1 cellular context compared by ENCODE assay signal in genomic region chr13:52809310-52809769, GRCh38.
A peak's percentile ranks its signal among the peaks of the same experiment; 100 is the strongest.
TF ChIP-seq lines count a peak whose summit lies in the region.

No MANE protein-coding gene starts in this region.

TF ChIP-seq in HepG2, 621 proteins besides CTCF, POLR2A, EP300 and RAD21 (continued from another document and continues in another):
- TF ChIP-seq ZNF143 (CRISPR knock-in tag; IDR thresholded peaks at IDR 0.05) = no peak
- TF ChIP-seq ZNF274 (CRISPR knock-in tag; IDR thresholded peaks at IDR 0.05) = no peak
- TF ChIP-seq, protein P1, sequence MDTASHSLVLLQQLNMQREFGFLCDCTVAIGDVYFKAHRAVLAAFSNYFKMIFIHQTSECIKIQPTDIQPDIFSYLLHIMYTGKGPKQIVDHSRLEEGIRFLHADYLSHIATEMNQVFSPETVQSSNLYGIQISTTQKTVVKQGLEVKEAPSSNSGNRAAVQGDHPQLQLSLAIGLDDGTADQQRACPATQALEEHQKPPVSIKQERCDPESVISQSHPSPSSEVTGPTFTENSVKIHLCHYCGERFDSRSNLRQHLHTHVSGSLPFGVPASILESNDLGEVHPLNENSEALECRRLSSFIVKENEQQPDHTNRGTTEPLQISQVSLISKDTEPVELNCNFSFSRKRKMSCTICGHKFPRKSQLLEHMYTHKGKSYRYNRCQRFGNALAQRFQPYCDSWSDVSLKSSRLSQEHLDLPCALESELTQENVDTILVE (CRISPR knock-in tag; IDR thresholded peaks at IDR 0.05) = no peak
- no peak for TF ChIP-seq ZNF891 (CRISPR knock-in tag; IDR thresholded peaks at IDR 0.05)
- TF ChIP-seq ELF3 (CRISPR knock-in tag; IDR thresholded peaks at IDR 0.05) = peak; percentile 26; the same call in 1 of the 2 replicates
- TF ChIP-seq MAF1 (CRISPR knock-in tag; IDR thresholded peaks at IDR 0.05; ENCODE audit: borderline replicate concordance) = no peak
- 0 out of 2 replicates have a peak, but pooled peaks have one; percentile 24 for TF ChIP-seq FOXP4 (CRISPR knock-in tag; IDR thresholded peaks at IDR 0.05)
- TF ChIP-seq SALL2 (CRISPR knock-in tag; IDR thresholded peaks at IDR 0.05) = no peak
- TF ChIP-seq ZSCAN31 (CRISPR knock-in tag; IDR thresholded peaks at IDR 0.05; ENCODE audit: low read depth) = no peak
- TF ChIP-seq, protein P2, sequence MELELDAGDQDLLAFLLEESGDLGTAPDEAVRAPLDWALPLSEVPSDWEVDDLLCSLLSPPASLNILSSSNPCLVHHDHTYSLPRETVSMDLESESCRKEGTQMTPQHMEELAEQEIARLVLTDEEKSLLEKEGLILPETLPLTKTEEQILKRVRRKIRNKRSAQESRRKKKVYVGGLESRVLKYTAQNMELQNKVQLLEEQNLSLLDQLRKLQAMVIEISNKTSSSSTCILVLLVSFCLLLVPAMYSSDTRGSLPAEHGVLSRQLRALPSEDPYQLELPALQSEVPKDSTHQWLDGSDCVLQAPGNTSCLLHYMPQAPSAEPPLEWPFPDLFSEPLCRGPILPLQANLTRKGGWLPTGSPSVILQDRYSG (CRISPR knock-in tag; IDR thresholded peaks at IDR 0.05) = no peak
- TF ChIP-seq ZNF329 (CRISPR knock-in tag; IDR thresholded peaks at IDR 0.05; ENCODE audit: low read depth) = no peak
- no peak for TF ChIP-seq ETV6 (CRISPR knock-in tag; conservative IDR thresholded peaks at IDR 0.05)
- no peak for TF ChIP-seq SNAPC5 (CRISPR knock-in tag; IDR thresholded peaks at IDR 0.05; ENCODE audit: borderline replicate concordance)
- no peak for TF ChIP-seq ATF7 (IDR thresholded peaks at IDR 0.05)
- TF ChIP-seq ATF7 (CRISPR knock-in tag; IDR thresholded peaks at IDR 0.05) = no peak
- no peak for TF ChIP-seq CBFB (CRISPR knock-in tag; IDR thresholded peaks at IDR 0.05)
- no peak for TF ChIP-seq ZNF446 (CRISPR knock-in tag; IDR thresholded peaks at IDR 0.05)
- no peak for TF ChIP-seq ZNF549 (CRISPR knock-in tag; IDR thresholded peaks at IDR 0.05)
- no peak for TF ChIP-seq CREM (IDR thresholded peaks at IDR 0.05)
- no peak for TF ChIP-seq CREM (CRISPR knock-in tag; IDR thresholded peaks at IDR 0.05)
- peak; percentile 15; the same call in 1 of the 2 replicates for TF ChIP-seq ARID3A (IDR thresholded peaks at IDR 0.05; ENCODE audit: low read depth, low read length)
- TF ChIP-seq MTA3 (CRISPR knock-in tag; IDR thresholded peaks at IDR 0.05) = no peak
- TF ChIP-seq ZNF337 (CRISPR knock-in tag; IDR thresholded peaks at IDR 0.05; ENCODE audit: borderline replicate concordance, low read depth) = no peak
- TF ChIP-seq KLF11 (CRISPR knock-in tag; IDR thresholded peaks at IDR 0.05) = no peak
- TF ChIP-seq MEIS2 (CRISPR knock-in tag; IDR thresholded peaks at IDR 0.05) = no peak
- TF ChIP-seq ZEB1 (IDR thresholded peaks at IDR 0.05; ENCODE audit: insufficient replicate concordance, low read depth) = no peak
- no peak for TF ChIP-seq ZNF577 (CRISPR knock-in tag; IDR thresholded peaks at IDR 0.05; ENCODE audit: borderline replicate concordance, low read depth)
- TF ChIP-seq ONECUT2 (CRISPR knock-in tag; IDR thresholded peaks at IDR 0.05) = no peak
- no peak for TF ChIP-seq ZSCAN25 (CRISPR knock-in tag; IDR thresholded peaks at IDR 0.05)
- TF ChIP-seq NFE2L1 (CRISPR knock-in tag; IDR thresholded peaks at IDR 0.05; ENCODE audit: borderline replicate concordance) = no peak
- no peak for TF ChIP-seq ZNF296 (CRISPR knock-in tag; conservative IDR thresholded peaks at IDR 0.05)
- TF ChIP-seq HMGXB4 (CRISPR knock-in tag; IDR thresholded peaks at IDR 0.05; ENCODE audit: borderline replicate concordance in 1 of 2, low read depth in 1 of 2) = peak in 1 of 2 experiments; percentile 30; a peak in 1 of 4 replicates
- TF ChIP-seq ZNF263 (CRISPR knock-in tag; IDR thresholded peaks at IDR 0.05) = no peak
- TF ChIP-seq ZNF543 (CRISPR knock-in tag; IDR thresholded peaks at IDR 0.05) = no peak
- TF ChIP-seq ZNF569 (CRISPR knock-in tag; IDR thresholded peaks at IDR 0.05; ENCODE audit: borderline replicate concordance) = no peak
- TF ChIP-seq, protein P3, sequence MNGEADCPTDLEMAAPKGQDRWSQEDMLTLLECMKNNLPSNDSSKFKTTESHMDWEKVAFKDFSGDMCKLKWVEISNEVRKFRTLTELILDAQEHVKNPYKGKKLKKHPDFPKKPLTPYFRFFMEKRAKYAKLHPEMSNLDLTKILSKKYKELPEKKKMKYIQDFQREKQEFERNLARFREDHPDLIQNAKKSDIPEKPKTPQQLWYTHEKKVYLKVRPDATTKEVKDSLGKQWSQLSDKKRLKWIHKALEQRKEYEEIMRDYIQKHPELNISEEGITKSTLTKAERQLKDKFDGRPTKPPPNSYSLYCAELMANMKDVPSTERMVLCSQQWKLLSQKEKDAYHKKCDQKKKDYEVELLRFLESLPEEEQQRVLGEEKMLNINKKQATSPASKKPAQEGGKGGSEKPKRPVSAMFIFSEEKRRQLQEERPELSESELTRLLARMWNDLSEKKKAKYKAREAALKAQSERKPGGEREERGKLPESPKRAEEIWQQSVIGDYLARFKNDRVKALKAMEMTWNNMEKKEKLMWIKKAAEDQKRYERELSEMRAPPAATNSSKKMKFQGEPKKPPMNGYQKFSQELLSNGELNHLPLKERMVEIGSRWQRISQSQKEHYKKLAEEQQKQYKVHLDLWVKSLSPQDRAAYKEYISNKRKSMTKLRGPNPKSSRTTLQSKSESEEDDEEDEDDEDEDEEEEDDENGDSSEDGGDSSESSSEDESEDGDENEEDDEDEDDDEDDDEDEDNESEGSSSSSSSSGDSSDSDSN (CRISPR knock-in tag; IDR thresholded peaks at IDR 0.05) = no peak
- no peak for TF ChIP-seq ZC3H4 (CRISPR knock-in tag; IDR thresholded peaks at IDR 0.05; ENCODE audit: borderline replicate concordance)
- TF ChIP-seq ISL2 (CRISPR knock-in tag; IDR thresholded peaks at IDR 0.05) = no peak
- TF ChIP-seq NR2F6 (IDR thresholded peaks at IDR 0.05) = peak; percentile 86
- peak; percentile 93 for TF ChIP-seq NR2F6 (CRISPR knock-in tag; IDR thresholded peaks at IDR 0.05)
- no peak for TF ChIP-seq ATF7-NPFF (CRISPR knock-in tag; IDR thresholded peaks at IDR 0.05; ENCODE audit: low read depth)
- TF ChIP-seq ZNF234 (CRISPR knock-in tag; conservative IDR thresholded peaks at IDR 0.05) = no peak
- no peak for TF ChIP-seq ZKSCAN8 (CRISPR knock-in tag; IDR thresholded peaks at IDR 0.05; ENCODE audit: borderline replicate concordance)
- no peak for TF ChIP-seq HMG20B (CRISPR knock-in tag; conservative IDR thresholded peaks at IDR 0.05)
- TF ChIP-seq FIP1L1 (IDR thresholded peaks at IDR 0.05; ENCODE audit: borderline replicate concordance, insufficient read depth, low read depth, low read length) = no peak
- TF ChIP-seq RBAK (CRISPR knock-in tag; IDR thresholded peaks at IDR 0.05) = no peak
- no peak for TF ChIP-seq U2AF1 (optimal IDR thresholded peaks at IDR 0.05; ENCODE audit: low read depth, low read length)
- TF ChIP-seq ZNF773 (CRISPR knock-in tag; IDR thresholded peaks at IDR 0.05; ENCODE audit: borderline replicate concordance) = no peak
- no peak for TF ChIP-seq IKZF1 (IDR thresholded peaks at IDR 0.05)
- TF ChIP-seq ZNF788 (CRISPR knock-in tag; IDR thresholded peaks at IDR 0.05; ENCODE audit: borderline replicate concordance) = peak; percentile 24; the same call in 1 of the 2 replicates
- TF ChIP-seq NCOA5 (CRISPR knock-in tag; IDR thresholded peaks at IDR 0.05) = no peak
- no peak for TF ChIP-seq ZNF678 (CRISPR knock-in tag; IDR thresholded peaks at IDR 0.05)
- peak; percentile 83 for TF ChIP-seq STAG1 (CRISPR knock-in tag; IDR thresholded peaks at IDR 0.05)
- TF ChIP-seq ZFX (CRISPR knock-in tag; IDR thresholded peaks at IDR 0.05; ENCODE audit: low read depth) = no peak
- no peak for TF ChIP-seq KAT8 (CRISPR knock-in tag; IDR thresholded peaks at IDR 0.05)
- TF ChIP-seq, protein P4, sequence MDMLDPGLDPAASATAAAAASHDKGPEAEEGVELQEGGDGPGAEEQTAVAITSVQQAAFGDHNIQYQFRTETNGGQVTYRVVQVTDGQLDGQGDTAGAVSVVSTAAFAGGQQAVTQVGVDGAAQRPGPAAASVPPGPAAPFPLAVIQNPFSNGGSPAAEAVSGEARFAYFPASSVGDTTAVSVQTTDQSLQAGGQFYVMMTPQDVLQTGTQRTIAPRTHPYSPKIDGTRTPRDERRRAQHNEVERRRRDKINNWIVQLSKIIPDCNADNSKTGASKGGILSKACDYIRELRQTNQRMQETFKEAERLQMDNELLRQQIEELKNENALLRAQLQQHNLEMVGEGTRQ (IDR thresholded peaks at IDR 0.05; ENCODE audit: low read depth, low read length) = no peak
- TF ChIP-seq, protein P4 (CRISPR knock-in tag; IDR thresholded peaks at IDR 0.05; ENCODE audit: borderline replicate concordance) = no peak
- TF ChIP-seq NFYB (CRISPR knock-in tag; IDR thresholded peaks at IDR 0.05) = no peak
- TF ChIP-seq RXRA (CRISPR knock-in tag; IDR thresholded peaks at IDR 0.05) = no peak
- no peak for TF ChIP-seq MXD4 (CRISPR knock-in tag; IDR thresholded peaks at IDR 0.05)
- TF ChIP-seq ZSCAN9 (CRISPR knock-in tag; IDR thresholded peaks at IDR 0.05; ENCODE audit: borderline replicate concordance) = no peak
- TF ChIP-seq HDAC6 (IDR thresholded peaks at IDR 0.05; ENCODE audit: low read depth, low read length) = no peak
- no peak for TF ChIP-seq ZNF260 (CRISPR knock-in tag; IDR thresholded peaks at IDR 0.05; ENCODE audit: borderline replicate concordance, low read depth)
- 0 out of 2 replicates have a peak, but pooled peaks have one; percentile 35 for TF ChIP-seq NR2F2 (IDR thresholded peaks at IDR 0.05; ENCODE audit: borderline replicate concordance, low read depth)
